In the genomic region with DNA sequence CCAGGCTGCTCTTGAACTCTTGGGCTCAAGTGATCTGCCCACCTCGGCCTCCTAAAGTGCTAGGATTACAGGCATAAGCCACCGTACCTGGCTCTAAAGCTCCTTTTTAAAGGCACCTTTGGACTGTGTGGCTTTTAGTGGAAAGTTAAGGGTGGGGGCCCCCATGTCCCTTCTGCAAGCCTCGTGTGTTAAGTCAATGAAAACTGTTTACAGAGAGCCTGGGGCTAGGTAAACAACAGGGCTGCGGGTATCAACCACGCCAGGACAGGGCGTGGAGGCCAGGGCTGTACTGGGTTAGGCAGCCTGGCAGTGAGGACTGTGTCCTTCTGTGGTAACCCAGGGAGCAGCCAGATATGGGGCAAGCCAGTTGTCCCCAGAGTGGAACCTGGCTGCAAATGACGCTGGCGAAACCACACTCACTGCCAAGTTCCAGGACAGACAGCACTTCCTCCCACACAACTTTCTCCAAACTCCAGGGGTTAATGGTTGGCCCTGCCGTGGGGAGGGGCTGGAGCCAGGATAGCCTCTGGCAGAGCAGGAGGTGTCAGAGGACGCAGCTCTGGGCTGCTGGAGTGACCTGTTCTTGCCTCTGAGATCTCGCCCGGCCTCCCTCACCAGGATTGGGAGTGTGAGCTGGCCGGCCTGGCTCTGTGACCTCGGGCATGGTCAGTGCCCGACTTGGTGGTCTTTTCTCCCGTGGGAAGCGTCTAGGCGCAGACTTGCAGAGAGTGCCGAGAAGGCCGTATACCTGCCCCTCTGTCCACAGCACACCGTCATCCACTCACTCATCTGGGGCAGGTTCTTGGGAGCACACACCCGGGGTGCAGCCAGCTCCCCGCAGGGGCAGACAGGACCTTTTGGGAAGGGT, we compare ENCODE assay signal across 1 cellular context.
A peak's percentile ranks its signal among the peaks of the same experiment; 100 is the strongest.
TF ChIP-seq lines count a peak whose summit lies in the region.

No MANE protein-coding gene starts in this region.

TF ChIP-seq in HepG2, 621 proteins besides CTCF, POLR2A, EP300 and RAD21 (continued from another document and continues in another):
- TF ChIP-seq, protein P1, sequence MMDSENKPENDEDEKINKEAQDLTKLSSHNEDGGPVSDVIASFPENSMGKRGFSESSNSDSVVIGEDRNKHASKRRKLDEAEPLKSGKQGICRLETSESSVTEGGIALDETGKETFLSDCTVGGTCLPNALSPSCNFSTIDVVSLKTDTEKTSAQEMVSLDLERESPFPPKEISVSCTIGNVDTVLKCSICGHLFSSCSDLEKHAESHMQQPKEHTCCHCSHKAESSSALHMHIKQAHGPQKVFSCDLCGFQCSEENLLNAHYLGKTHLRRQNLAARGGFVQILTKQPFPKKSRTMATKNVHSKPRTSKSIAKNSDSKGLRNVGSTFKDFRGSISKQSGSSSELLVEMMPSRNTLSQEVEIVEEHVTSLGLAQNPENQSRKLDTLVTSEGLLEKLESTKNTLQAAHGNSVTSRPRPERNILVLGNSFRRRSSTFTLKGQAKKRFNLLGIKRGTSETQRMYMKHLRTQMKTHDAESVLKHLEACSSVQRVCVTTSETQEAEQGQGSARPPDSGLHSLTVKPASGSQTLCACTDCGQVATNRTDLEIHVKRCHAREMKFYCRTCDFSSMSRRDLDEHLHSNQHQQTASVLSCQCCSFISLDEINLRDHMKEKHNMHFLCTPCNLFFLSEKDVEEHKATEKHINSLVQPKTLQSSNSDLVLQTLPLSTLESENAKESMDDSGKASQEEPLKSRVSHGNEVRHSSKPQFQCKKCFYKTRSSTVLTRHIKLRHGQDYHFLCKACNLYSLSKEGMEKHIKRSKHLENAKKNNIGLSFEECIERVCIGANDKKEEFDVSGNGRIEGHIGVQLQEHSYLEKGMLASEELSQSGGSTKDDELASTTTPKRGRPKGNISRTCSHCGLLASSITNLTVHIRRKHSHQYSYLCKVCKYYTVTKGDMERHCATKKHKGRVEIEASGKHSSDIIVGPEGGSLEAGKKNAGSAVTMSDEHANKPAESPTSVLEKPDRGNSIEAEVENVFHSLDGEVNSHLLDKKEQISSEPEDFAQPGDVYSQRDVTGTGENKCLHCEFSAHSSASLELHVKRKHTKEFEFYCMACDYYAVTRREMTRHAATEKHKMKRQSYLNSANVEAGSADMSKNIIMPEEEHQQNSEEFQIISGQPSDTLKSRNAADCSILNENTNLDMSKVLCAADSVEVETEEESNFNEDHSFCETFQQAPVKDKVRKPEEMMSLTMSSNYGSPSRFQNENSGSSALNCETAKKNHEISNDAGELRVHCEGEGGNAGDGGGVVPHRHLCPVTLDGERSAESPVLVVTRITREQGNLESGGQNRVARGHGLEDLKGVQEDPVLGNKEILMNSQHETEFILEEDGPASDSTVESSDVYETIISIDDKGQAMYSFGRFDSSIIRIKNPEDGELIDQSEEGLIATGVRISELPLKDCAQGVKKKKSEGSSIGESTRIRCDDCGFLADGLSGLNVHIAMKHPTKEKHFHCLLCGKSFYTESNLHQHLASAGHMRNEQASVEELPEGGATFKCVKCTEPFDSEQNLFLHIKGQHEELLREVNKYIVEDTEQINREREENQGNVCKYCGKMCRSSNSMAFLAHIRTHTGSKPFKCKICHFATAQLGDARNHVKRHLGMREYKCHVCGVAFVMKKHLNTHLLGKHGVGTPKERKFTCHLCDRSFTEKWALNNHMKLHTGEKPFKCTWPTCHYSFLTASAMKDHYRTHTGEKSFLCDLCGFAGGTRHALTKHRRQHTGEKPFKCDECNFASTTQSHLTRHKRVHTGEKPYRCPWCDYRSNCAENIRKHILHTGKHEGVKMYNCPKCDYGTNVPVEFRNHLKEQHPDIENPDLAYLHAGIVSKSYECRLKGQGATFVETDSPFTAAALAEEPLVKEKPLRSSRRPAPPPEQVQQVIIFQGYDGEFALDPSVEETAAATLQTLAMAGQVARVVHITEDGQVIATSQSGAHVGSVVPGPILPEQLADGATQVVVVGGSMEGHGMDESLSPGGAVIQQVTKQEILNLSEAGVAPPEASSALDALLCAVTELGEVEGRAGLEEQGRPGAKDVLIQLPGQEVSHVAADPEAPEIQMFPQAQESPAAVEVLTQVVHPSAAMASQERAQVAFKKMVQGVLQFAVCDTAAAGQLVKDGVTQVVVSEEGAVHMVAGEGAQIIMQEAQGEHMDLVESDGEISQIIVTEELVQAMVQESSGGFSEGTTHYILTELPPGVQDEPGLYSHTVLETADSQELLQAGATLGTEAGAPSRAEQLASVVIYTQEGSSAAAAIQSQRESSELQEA (CRISPR knock-in tag; IDR thresholded peaks at IDR 0.05; ENCODE audit: not compliant biosample characterization), result peak; percentile 69
- TF ChIP-seq ADNP (CRISPR knock-in tag; IDR thresholded peaks at IDR 0.05) (no peak), ZNF605 (CRISPR knock-in tag; IDR thresholded peaks at IDR 0.05) (peak; percentile 94), TSC22D2 (CRISPR knock-in tag; IDR thresholded peaks at IDR 0.05; ENCODE audit: borderline replicate concordance) (peak; percentile 95), NAIF1 (CRISPR knock-in tag; IDR thresholded peaks at IDR 0.05; ENCODE audit: borderline replicate concordance) (no peak; the same call in 1 of the 2 replicates), NFKBIZ (CRISPR knock-in tag; IDR thresholded peaks at IDR 0.05) (peak; percentile 97), ZNF83 (CRISPR knock-in tag; IDR thresholded peaks at IDR 0.05; ENCODE audit: borderline replicate concordance) (no peak; the same call in 1 of the 2 replicates), PATZ1 (CRISPR knock-in tag; IDR thresholded peaks at IDR 0.05) (peak; percentile 100), KMT2A (CRISPR knock-in tag; IDR thresholded peaks at IDR 0.05) (no peak; the same call in 1 of the 2 replicates), NRL (CRISPR knock-in tag; IDR thresholded peaks at IDR 0.05; ENCODE audit: borderline replicate concordance) (peak; percentile 67; the same call in 1 of the 2 replicates), MZF1 (CRISPR knock-in tag; IDR thresholded peaks at IDR 0.05; ENCODE audit: borderline replicate concordance) (no peak), TBP (CRISPR knock-in tag; IDR thresholded peaks at IDR 0.05) (no peak), ZNF746 (CRISPR knock-in tag; IDR thresholded peaks at IDR 0.05) (peak; percentile 92; the same call in 1 of the 2 replicates), ZNF614 (CRISPR knock-in tag; IDR thresholded peaks at IDR 0.05; ENCODE audit: borderline replicate concordance) (peak; percentile 98), ZNF510 (CRISPR knock-in tag; IDR thresholded peaks at IDR 0.05; ENCODE audit: low read depth) (peak; percentile 69; the same call in 1 of the 2 replicates), EEA1 (CRISPR knock-in tag; IDR thresholded peaks at IDR 0.05; ENCODE audit: borderline replicate concordance) (no peak; the same call in 1 of the 2 replicates), MXD3 (CRISPR knock-in tag; IDR thresholded peaks at IDR 0.05) (peak; percentile 8; the same call in 1 of the 2 replicates), NR2F2 (IDR thresholded peaks at IDR 0.05; ENCODE audit: borderline replicate concordance, low read depth) (peak; percentile 87), NFKB2 (CRISPR knock-in tag; IDR thresholded peaks at IDR 0.05; ENCODE audit: borderline replicate concordance) (peak; percentile 84; the same call in 1 of the 2 replicates), HDAC6 (IDR thresholded peaks at IDR 0.05; ENCODE audit: low read depth, low read length) (no peak), ZNF337 (CRISPR knock-in tag; IDR thresholded peaks at IDR 0.05; ENCODE audit: borderline replicate concordance, low read depth) (no peak; the same call in 1 of the 2 replicates)
- TF ChIP-seq, protein P2, sequence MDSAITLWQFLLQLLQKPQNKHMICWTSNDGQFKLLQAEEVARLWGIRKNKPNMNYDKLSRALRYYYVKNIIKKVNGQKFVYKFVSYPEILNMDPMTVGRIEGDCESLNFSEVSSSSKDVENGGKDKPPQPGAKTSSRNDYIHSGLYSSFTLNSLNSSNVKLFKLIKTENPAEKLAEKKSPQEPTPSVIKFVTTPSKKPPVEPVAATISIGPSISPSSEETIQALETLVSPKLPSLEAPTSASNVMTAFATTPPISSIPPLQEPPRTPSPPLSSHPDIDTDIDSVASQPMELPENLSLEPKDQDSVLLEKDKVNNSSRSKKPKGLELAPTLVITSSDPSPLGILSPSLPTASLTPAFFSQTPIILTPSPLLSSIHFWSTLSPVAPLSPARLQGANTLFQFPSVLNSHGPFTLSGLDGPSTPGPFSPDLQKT (CRISPR knock-in tag; IDR thresholded peaks at IDR 0.05; ENCODE audit: borderline replicate concordance), result no peak
- TF ChIP-seq, protein P3, sequence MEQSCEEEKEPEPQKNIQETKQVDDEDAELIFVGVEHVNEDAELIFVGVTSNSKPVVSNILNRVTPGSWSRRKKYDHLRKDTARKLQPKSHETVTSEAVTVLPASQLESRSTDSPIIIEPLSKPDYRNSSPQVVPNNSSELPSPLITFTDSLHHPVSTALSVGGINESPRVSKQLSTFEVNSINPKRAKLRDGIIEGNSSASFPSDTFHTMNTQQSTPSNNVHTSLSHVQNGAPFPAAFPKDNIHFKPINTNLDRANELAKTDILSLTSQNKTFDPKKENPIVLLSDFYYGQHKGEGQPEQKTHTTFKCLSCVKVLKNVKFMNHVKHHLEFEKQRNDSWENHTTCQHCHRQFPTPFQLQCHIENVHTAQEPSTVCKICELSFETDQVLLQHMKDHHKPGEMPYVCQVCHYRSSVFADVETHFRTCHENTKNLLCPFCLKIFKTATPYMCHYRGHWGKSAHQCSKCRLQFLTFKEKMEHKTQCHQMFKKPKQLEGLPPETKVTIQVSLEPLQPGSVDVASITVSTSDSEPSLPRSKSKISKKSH (CRISPR knock-in tag; IDR thresholded peaks at IDR 0.05; ENCODE audit: borderline replicate concordance), result peak; percentile 73; the same call in 1 of the 2 replicates
- TF ChIP-seq, protein P4, sequence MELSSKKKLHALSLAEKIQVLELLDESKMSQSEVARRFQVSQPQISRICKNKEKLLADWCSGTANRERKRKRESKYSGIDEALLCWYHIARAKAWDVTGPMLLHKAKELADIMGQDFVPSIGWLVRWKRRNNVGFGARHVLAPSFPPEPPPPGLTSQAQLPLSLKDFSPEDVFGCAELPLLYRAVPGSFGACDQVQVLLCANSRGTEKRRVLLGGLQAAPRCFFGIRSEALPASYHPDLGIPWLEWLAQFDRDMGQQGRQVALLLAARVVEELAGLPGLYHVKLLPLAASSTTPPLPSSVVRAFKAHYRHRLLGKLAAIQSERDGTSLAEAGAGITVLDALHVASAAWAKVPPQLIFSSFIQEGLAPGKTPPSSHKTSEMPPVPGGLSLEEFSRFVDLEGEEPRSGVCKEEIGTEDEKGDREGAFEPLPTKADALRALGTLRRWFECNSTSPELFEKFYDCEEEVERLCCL (CRISPR knock-in tag; IDR thresholded peaks at IDR 0.05; ENCODE audit: borderline replicate concordance), result no peak; the same call in 1 of the 2 replicates
- TF ChIP-seq, protein P5, sequence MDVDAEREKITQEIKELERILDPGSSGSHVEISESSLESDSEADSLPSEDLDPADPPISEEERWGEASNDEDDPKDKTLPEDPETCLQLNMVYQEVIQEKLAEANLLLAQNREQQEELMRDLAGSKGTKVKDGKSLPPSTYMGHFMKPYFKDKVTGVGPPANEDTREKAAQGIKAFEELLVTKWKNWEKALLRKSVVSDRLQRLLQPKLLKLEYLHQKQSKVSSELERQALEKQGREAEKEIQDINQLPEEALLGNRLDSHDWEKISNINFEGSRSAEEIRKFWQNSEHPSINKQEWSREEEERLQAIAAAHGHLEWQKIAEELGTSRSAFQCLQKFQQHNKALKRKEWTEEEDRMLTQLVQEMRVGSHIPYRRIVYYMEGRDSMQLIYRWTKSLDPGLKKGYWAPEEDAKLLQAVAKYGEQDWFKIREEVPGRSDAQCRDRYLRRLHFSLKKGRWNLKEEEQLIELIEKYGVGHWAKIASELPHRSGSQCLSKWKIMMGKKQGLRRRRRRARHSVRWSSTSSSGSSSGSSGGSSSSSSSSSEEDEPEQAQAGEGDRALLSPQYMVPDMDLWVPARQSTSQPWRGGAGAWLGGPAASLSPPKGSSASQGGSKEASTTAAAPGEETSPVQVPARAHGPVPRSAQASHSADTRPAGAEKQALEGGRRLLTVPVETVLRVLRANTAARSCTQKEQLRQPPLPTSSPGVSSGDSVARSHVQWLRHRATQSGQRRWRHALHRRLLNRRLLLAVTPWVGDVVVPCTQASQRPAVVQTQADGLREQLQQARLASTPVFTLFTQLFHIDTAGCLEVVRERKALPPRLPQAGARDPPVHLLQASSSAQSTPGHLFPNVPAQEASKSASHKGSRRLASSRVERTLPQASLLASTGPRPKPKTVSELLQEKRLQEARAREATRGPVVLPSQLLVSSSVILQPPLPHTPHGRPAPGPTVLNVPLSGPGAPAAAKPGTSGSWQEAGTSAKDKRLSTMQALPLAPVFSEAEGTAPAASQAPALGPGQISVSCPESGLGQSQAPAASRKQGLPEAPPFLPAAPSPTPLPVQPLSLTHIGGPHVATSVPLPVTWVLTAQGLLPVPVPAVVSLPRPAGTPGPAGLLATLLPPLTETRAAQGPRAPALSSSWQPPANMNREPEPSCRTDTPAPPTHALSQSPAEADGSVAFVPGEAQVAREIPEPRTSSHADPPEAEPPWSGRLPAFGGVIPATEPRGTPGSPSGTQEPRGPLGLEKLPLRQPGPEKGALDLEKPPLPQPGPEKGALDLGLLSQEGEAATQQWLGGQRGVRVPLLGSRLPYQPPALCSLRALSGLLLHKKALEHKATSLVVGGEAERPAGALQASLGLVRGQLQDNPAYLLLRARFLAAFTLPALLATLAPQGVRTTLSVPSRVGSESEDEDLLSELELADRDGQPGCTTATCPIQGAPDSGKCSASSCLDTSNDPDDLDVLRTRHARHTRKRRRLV (CRISPR knock-in tag; IDR thresholded peaks at IDR 0.05), result peak; percentile 88
- TF ChIP-seq, protein P6, sequence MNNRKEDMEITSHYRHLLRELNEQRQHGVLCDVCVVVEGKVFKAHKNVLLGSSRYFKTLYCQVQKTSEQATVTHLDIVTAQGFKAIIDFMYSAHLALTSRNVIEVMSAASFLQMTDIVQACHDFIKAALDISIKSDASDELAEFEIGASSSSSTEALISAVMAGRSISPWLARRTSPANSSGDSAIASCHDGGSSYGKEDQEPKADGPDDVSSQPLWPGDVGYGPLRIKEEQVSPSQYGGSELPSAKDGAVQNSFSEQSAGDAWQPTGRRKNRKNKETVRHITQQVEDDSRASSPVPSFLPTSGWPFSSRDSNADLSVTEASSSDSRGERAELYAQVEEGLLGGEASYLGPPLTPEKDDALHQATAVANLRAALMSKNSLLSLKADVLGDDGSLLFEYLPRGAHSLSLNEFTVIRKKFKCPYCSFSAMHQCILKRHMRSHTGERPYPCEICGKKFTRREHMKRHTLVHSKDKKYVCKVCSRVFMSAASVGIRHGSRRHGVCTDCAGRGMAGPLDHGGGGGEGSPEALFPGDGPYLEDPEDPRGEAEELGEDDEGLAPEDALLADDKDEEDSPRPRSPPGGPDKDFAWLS (CRISPR knock-in tag; IDR thresholded peaks at IDR 0.05; ENCODE audit: borderline replicate concordance), result 0 out of 2 replicates have a peak, but pooled peaks have one; percentile 15
